15 cellular contexts compared by ENCODE assay signal in the genomic region with DNA sequence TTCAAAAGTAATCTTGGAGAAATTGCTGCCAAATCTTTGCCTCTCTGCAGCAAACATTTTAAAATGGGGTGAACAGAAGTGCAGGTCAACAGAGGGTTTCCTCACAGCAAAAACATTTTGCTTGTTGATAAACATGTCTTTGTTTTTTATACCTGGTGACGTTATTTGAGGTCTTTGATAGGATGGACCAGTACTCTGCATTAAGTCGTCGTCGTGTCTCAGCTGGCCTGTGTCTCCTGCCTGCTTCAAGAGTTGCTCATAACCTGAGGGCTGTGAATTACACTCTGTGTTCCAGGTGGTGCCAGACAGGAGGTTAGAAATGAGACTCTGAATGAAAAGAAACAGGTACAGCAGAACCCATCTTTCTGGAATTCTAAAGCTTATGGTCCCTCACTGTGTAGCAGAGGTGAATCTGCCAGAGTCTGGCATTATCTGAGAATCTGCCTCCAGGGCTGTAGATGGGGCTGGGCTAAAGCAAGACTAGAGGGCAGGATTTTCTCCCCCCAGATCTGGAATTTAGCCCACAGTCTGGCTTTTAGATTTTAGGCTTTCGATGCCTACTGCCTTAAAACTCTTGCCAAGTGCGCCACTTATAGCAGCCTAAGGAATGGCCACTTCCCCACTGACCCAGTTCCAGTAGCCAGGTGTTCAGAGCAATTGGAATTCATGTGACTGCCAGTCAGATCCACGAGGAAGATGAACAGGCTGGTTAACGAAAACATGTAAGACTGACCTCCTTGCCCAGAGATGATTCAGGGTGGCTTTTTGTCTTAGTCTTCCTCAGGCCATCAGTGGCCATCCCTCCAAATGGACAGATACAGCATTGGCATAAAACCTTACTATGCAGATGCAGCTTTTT.
DNase-seq lines count a peak whose midpoint lies in the region; ATAC-seq, FAIRE-seq and TF ChIP-seq lines count a peak whose summit lies in the region.
"Had no signal": no experiment of that assay in that cellular context is flagged by ENCODE, and none has a peak within 500 bp of the region (broad histone marks: within the 10 kb centered on the region; RNA-seq: fewer than 3 reads in every experiment).

No MANE protein-coding gene starts in this region.

- peaks cover 65% of the 10 kb centered on the region for H3K36me3 Mint-ChIP-seq in activated naive CD4-positive, alpha-beta T cell treated with anti-CD3 and anti-CD28 coated beads for 36 hours (ENCODE audit: low read depth)
- H3K36me3 Mint-ChIP-seq: brain had no signal

- no peaks in the 10 kb centered on the region for H3K9me3 Mint-ChIP-seq in activated naive CD4-positive, alpha-beta T cell treated with anti-CD3 and anti-CD28 coated beads for 36 hours
- no peaks in the 10 kb centered on the region for H3K9me3 Mint-ChIP-seq in stimulated activated naive CD8-positive, alpha-beta T cell treated with anti-CD3 and anti-CD28 coated beads, Interleukin-15, amount 100 ng/mL, for 72 hours
- H3K9me3 Mint-ChIP-seq: brain had no signal

- H3K27ac Mint-ChIP-seq in activated naive CD4-positive, alpha-beta T cell treated with anti-CD3 and anti-CD28 coated beads for 36 hours: peak overlapping the region; percentile 100
- peak overlapping the region; percentile 80 to 83 for H3K27ac Mint-ChIP-seq in stimulated activated naive CD8-positive, alpha-beta T cell treated with anti-CD3 and anti-CD28 coated beads, Interleukin-15, amount 100 ng/mL, for 72 hours

- H3K4me3 Mint-ChIP-seq in activated naive CD4-positive, alpha-beta T cell treated with anti-CD3 and anti-CD28 coated beads for 36 hours: no peak overlapping the region
- H3K4me3 Mint-ChIP-seq in stimulated activated naive CD8-positive, alpha-beta T cell treated with anti-CD3 and anti-CD28 coated beads, Interleukin-15, amount 100 ng/mL, for 72 hours: no peak overlapping the region
- H3K4me3 Mint-ChIP-seq: brain had no signal

- H3K4me1 ChIP-seq in foreskin keratinocyte: no peaks in the 10 kb centered on the region
- H3K4me1 ChIP-seq: SJCRH30 had no signal

- no peak for FAIRE-seq in GM12891 (lab: Jason Lieb, UNC)

- H3K27ac ChIP-seq in foreskin keratinocyte: no peak overlapping the region
- H3K27ac ChIP-seq: ovary, SJCRH30, thoracic aorta had no signal

- ATAC-seq in SK-N-SH treated with all-trans-retinoic acid at 6 μM for 48 hours (peak; percentile 41; the same call in 2 of the 3 replicates), foreskin keratinocyte (peak; percentile 39), GM21526 (IDR thresholded peaks at IDR 0.05; ENCODE audit: low FRiP score, unreplicated experiment) (no peak)
- no peak for ATAC-seq in stimulated activated naive CD8-positive, alpha-beta T cell treated with anti-CD3 and anti-CD28 coated beads, Interleukin-15, amount 100 ng/mL, for 72 hours

- intact Hi-C loops in activated naive CD4-positive, alpha-beta T cell treated with anti-CD3 and anti-CD28 coated beads for 36 hours (cut with micrococcal nuclease): no loop called here

- no peaks in the 10 kb centered on the region for H3K27me3 ChIP-seq in foreskin keratinocyte
- H3K27me3 ChIP-seq: ovary, SJCRH30, spleen had no signal

- TF ChIP-seq CTCF in foreskin keratinocyte (conservative IDR thresholded peaks at IDR 0.05): peak; percentile 14

- DNase-seq in activated naive CD4-positive, alpha-beta T cell treated with anti-CD3 and anti-CD28 coated beads for 36 hours: no peak
- no peak for DNase-seq in activated naive CD4-positive, alpha-beta T cell treated with anti-CD3 and anti-CD28 coated beads, Interleukin-2, amount 50 U/mL, for 16 hours
- DNase-seq in foreskin keratinocyte (peak; percentile 51 to 71), dedifferentiated amniotic fluid mesenchymal stem cell (ENCODE audit: extremely low spot score) (no peak), GM12891 (ENCODE audit: insufficient read length, low spot score) (no peak)
- DNase-seq in stimulated activated naive CD8-positive, alpha-beta T cell treated with anti-CD3 and anti-CD28 coated beads, Interleukin-15, amount 100 ng/mL, for 72 hours: no peak
- DNase-seq: activated T-cell treated with anti-CD3 and anti-CD28 coated beads for 4 hours, NCI-H1048, ovary, SJCRH30, spleen had no signal

- H3K27me3 Mint-ChIP-seq in activated naive CD4-positive, alpha-beta T cell treated with anti-CD3 and anti-CD28 coated beads for 36 hours (ENCODE audit: low read depth): no peaks in the 10 kb centered on the region
- H3K27me3 Mint-ChIP-seq in stimulated activated naive CD8-positive, alpha-beta T cell treated with anti-CD3 and anti-CD28 coated beads, Interleukin-15, amount 100 ng/mL, for 72 hours: no peaks in the 10 kb centered on the region

- CTCF ChIA-PET in activated naive CD4-positive, alpha-beta T cell treated with anti-CD3 and anti-CD28 coated beads for 36 hours (lab: Charles Lee): interaction anchor here (9.8 kb wide), 1 partner anchor 21 kb away, joined by 130 read pairs; no protein-coding TSS in a partner anchor

- H3K4me1 Mint-ChIP-seq in activated naive CD4-positive, alpha-beta T cell treated with anti-CD3 and anti-CD28 coated beads for 36 hours (ENCODE audit: low read depth): peaks cover 89% of the 10 kb centered on the region
- peaks cover 97% of the 10 kb centered on the region for H3K4me1 Mint-ChIP-seq in stimulated activated naive CD8-positive, alpha-beta T cell treated with anti-CD3 and anti-CD28 coated beads, Interleukin-15, amount 100 ng/mL, for 72 hours

- TF ChIP-seq POLR2A in GM12891 (IDR thresholded peaks at IDR 0.05; ENCODE audit: low read depth, low read length): no peak

TF ChIP-seq in SK-N-SH treated with all-trans-retinoic acid at 6 μM for 48 hours, 23 proteins besides CTCF, POLR2A, EP300 and RAD21:
- peak; percentile 42; the same call in 1 of the 2 replicates for TF ChIP-seq TCF4 (CRISPR knock-in tag; IDR thresholded peaks at IDR 0.05; ENCODE audit: borderline replicate concordance)
- no peak for TF ChIP-seq ZFP3 (CRISPR knock-in tag; IDR thresholded peaks at IDR 0.05)
- TF ChIP-seq GLIS3 (CRISPR knock-in tag; IDR thresholded peaks at IDR 0.05): no peak
TF ChIP-seq in SK-N-SH treated with all-trans-retinoic acid at 6 μM for 48 hours: peak in this region for 1.

TF ChIP-seq in GM12891, 5 proteins besides CTCF, POLR2A, EP300 and RAD21:
- TF ChIP-seq PAX5 (IDR thresholded peaks at IDR 0.05; ENCODE audit: insufficient read depth, low read length, severe bottlenecking) (no peak), TAF1 (IDR thresholded peaks at IDR 0.05; ENCODE audit: low read depth, low read length) (no peak), POLR2AphosphoS5 (IDR thresholded peaks at IDR 0.05; ENCODE audit: low read depth, low read length) (no peak), SPI1 (IDR thresholded peaks at IDR 0.05; ENCODE audit: low read depth, low read length) (no peak), POU2F2 (IDR thresholded peaks at IDR 0.05; ENCODE audit: low read depth, low read length) (no peak)
TF ChIP-seq in GM12891: peak in this region for 0.

Comparison
In these comparisons a context has a peak if more than half of its experiments do, and no peak if none do; other contexts are left out.
1. DNase-seq: peak in foreskin keratinocyte (2 of 2); none in activated naive CD4-positive, alpha-beta T cell treated with anti-CD3 and anti-CD28 coated beads for 36 hours (single experiment), activated naive CD4-positive, alpha-beta T cell treated with anti-CD3 and anti-CD28 coated beads, Interleukin-2, amount 50 U/mL, for 16 hours (single experiment), stimulated activated naive CD8-positive, alpha-beta T cell treated with anti-CD3 and anti-CD28 coated beads, Interleukin-15, amount 100 ng/mL, for 72 hours (0 of 2), dedifferentiated amniotic fluid mesenchymal stem cell (single experiment) and GM12891 (single experiment).
2. ATAC-seq: peak in SK-N-SH treated with all-trans-retinoic acid at 6 μM for 48 hours (single experiment) and foreskin keratinocyte (single experiment); none in stimulated activated naive CD8-positive, alpha-beta T cell treated with anti-CD3 and anti-CD28 coated beads, Interleukin-15, amount 100 ng/mL, for 72 hours (single experiment) and GM21526 (single experiment).